ENCODE assay signal across 11 cellular contexts in the genomic region with DNA sequence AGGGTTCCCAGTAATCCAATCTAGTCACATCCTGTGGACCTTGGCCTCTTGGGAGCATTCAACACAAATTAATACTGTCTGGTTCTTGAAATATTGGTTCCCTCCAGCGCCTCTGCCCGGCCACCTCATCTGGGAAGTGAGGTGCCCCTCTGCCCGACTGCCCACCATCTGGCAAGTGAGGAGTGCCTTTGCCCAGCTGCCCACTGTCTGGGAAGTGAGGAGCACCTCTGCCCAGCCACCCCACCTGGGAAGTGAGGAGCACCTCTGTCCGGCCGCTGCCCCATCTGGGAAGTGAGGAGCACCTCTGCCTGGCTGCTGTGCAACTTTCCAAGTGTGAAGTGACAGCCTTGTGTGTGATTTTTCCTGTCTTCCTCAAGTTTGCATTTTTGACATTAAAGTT.
"Had no signal": no experiment of that assay in that cellular context is flagged by ENCODE, and none has a peak within 500 bp of the region (broad histone marks: within the 10 kb centered on the region; RNA-seq: fewer than 3 reads in every experiment).

No MANE protein-coding gene starts in this region.

- H3K4me3 ChIP-seq: GM23248, GM23338, HAP-1 had no signal

- H3K9me3 ChIP-seq: HAP-1 had no signal

- H3K36me3 ChIP-seq: HAP-1 had no signal

- H3K4me3 Mint-ChIP-seq: GM23338, H9, HFFc6 had no signal

- H3K4me1 ChIP-seq: HAP-1 had no signal

- H3K4me1 Mint-ChIP-seq: GM23338 had no signal

- H3K27ac Mint-ChIP-seq: GM23338, HFFc6 had no signal

- FAIRE-seq: H1, H54 had no signal

- DNase-seq: GM23248, GOT3, H7, H9, HCEC 1CT, HFFc6 had no signal

- H3K27ac ChIP-seq: GM23248 had no signal

- ATAC-seq: GM23338, HCT116 had no signal

- H3K9ac ChIP-seq: GM23248 had no signal
